Comparison of ENCODE assay signal across 20 cellular contexts in the genomic region with DNA sequence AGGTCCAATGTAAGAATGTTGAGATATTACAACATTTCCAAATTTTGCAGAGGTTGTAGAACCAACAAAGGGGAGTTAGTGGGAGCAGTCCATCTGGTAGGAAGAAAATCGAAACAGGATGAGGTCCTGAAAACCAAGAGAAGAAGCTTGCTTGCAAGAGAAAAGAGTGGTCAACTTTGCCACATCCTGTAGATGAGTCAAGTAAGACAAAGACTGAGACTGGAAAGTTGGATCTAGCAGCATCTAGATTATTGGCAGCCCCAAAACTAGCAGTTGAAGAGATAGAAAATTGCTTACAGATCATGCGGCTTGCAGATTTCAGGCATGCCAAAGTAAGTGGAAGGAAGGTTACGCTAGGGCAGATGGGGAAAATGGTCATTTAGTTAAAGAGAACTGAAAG.
"Had no signal": no experiment of that assay in that cellular context is flagged by ENCODE, and none has a peak within 500 bp of the region (broad histone marks: within the 10 kb centered on the region; RNA-seq: fewer than 3 reads in every experiment).

No MANE protein-coding gene starts in this region.

- H3K9me3 Mint-ChIP-seq: T-helper 1 cell treated with Interleukin-12 subunit alpha and Interleukin-12 subunit beta and Interleukin-4 antibody, amounts not matched to agents 30 μg/mL and 1 μg/mL, for 36 hours had no signal

- DNase-seq: KBM-7; MG63; NCI-H1092 treated with DMSO at 0.1 percent for 48 hours; NCI-H1436 treated with DMSO at 0.1 percent for 48 hours; NCI-H1694; NCI-H187 treated with DMSO at 0.1 percent for 48 hours; NCI-H2029 treated with DMSO at 0.1 percent for 48 hours; NCI-H2227 treated with DMSO at 0.1 percent for 48 hours; NCI-H524 treated with DMSO at 0.1 percent for 48 hours; NCI-H69; NCI-H774; NK-92 treated with Interleukin-12 subunit alpha and Interleukin-12 subunit beta, amount 100 ng/mL, for 24 hours; PC-3; SHP77; SK-N-SH; SW 1271; T-cell had no signal

- H3K27ac ChIP-seq: HL-60, RWPE1 had no signal

- H3K4me3 Mint-ChIP-seq: T-cell; T-helper 1 cell treated with Interleukin-12 subunit alpha and Interleukin-12 subunit beta and Interleukin-4 antibody, amounts not matched to agents 30 μg/mL and 1 μg/mL, for 36 hours had no signal

- H3K4me1 Mint-ChIP-seq: T-cell had no signal

- H3K4me3 ChIP-seq: MG63 had no signal

- H3K4me2 ChIP-seq: SK-N-SH had no signal

- H3K9me3 ChIP-seq: MG63, SK-N-SH had no signal

- H3K27ac Mint-ChIP-seq: T-cell; T-helper 1 cell treated with Interleukin-12 subunit alpha and Interleukin-12 subunit beta and Interleukin-4 antibody, amounts not matched to agents 30 μg/mL and 1 μg/mL, for 36 hours had no signal

- H3K9ac ChIP-seq: SK-N-SH had no signal

- H3K36me3 Mint-ChIP-seq: T-cell had no signal

- H3K27me3 ChIP-seq: MG63 had no signal

- H3K27me3 Mint-ChIP-seq: T-cell had no signal

- H3K36me3 ChIP-seq: MG63 had no signal
